11 cellular contexts compared by ENCODE assay signal in genomic region chr14:73492661-73493060, GRCh38. TPM values are rescaled to one million over a fixed set of nuclear protein-coding genes. Genes with fewer than 3 reads are reported as not detected.
A peak's percentile ranks its signal among the peaks of the same experiment; 100 is the strongest.
DNase-seq lines count a peak whose midpoint lies in the region; ATAC-seq, FAIRE-seq and TF ChIP-seq lines count a peak whose summit lies in the region.
"Had no signal": no experiment of that assay in that cellular context is flagged by ENCODE, and none has a peak within 500 bp of the region (broad histone marks: within the 10 kb centered on the region; RNA-seq: fewer than 3 reads in every experiment).

No MANE protein-coding gene starts in this region.

- intact Hi-C loops in kidney (cut with DNase I): no loop called here

- H3K4me1 ChIP-seq in kidney (ENCODE audit: control insufficient read depth in 1 of 2, insufficient read depth in 1 of 2, low read depth in 1 of 2, low read length in 2 of 2): peaks cover 6 to 15% of the 10 kb centered on the region in 2 donors

- POLR2A ChIA-PET in activated CD4-positive, alpha-beta memory T cell treated with anti-CD3 and anti-CD28 coated beads, Interleukin-2, amount 10 ng/mL, durations not matched to agents 7 days and 5 days (lab: Charles Lee): interaction anchor here (0.7 kb wide), 1 partner anchor 76 kb away, joined by 3 read pairs; the partner anchor contains the start of gene ACOT2

- TF ChIP-seq CTCF in kidney (IDR thresholded peaks at IDR 0.05; ENCODE audit: borderline replicate concordance, extremely low read depth, insufficient read depth): no peak

- H3K27ac ChIP-seq in kidney (ENCODE audit: low read depth in 2 of 2, low read length in 2 of 2): no peak overlapping the region

- no peak overlapping the region for H3K9ac ChIP-seq in kidney (ENCODE audit: low read length in 2 of 2)

- H3K4me1 Mint-ChIP-seq in stimulated activated naive CD8-positive, alpha-beta T cell treated with anti-CD3 and anti-CD28 coated beads, Interleukin-15, Interleukin-2, amounts not matched to agents 100 ng/mL and 50 ng/mL, for 24 hours (ENCODE audit: low read depth): peaks cover 54% of the 10 kb centered on the region
- peaks cover 46% of the 10 kb centered on the region for H3K4me1 Mint-ChIP-seq in activated CD4-positive, alpha-beta memory T cell treated with anti-CD3 and anti-CD28 coated beads, Interleukin-2, amount 10 ng/mL, durations not matched to agents 7 days and 5 days

- ATAC-seq in stimulated activated naive CD8-positive, alpha-beta T cell treated with anti-CD3 and anti-CD28 coated beads, Interleukin-15, Interleukin-2, amounts not matched to agents 100 U/mL and 50 U/mL, for 24 hours: no peak
- no peak for ATAC-seq in HG03520 (IDR thresholded peaks at IDR 0.05; ENCODE audit: unreplicated experiment)
- no peak for ATAC-seq in HG03280 (IDR thresholded peaks at IDR 0.05; ENCODE audit: unreplicated experiment)

- H3K9me3 Mint-ChIP-seq in stimulated activated naive CD8-positive, alpha-beta T cell treated with anti-CD3 and anti-CD28 coated beads, Interleukin-15, Interleukin-2, amounts not matched to agents 100 ng/mL and 50 ng/mL, for 24 hours: no peaks in the 10 kb centered on the region
- no peaks in the 10 kb centered on the region for H3K9me3 Mint-ChIP-seq in activated CD4-positive, alpha-beta memory T cell treated with anti-CD3 and anti-CD28 coated beads, Interleukin-2, amount 10 ng/mL, durations not matched to agents 7 days and 5 days

- H3K4me3 Mint-ChIP-seq in stimulated activated naive CD8-positive, alpha-beta T cell treated with anti-CD3 and anti-CD28 coated beads, Interleukin-15, Interleukin-2, amounts not matched to agents 100 ng/mL and 50 ng/mL, for 24 hours: peak overlapping the region; percentile 86
- H3K4me3 Mint-ChIP-seq in activated CD4-positive, alpha-beta memory T cell treated with anti-CD3 and anti-CD28 coated beads, Interleukin-2, amount 10 ng/mL, durations not matched to agents 7 days and 5 days: peak overlapping the region; percentile 77

- H3K36me3 ChIP-seq in kidney (ENCODE audit: control insufficient read depth in 1 of 2, insufficient read depth in 2 of 2, low read length in 2 of 2): peaks cover 0 to 6% of the 10 kb centered on the region in 2 donors

- CTCF ChIA-PET in activated CD4-positive, alpha-beta memory T cell treated with anti-CD3 and anti-CD28 coated beads, Interleukin-2, amount 10 ng/mL, durations not matched to agents 7 days and 5 days (lab: Charles Lee): interaction anchor here (0.9 kb wide), 1 partner anchor 77 kb away, joined by 4 read pairs; no protein-coding TSS in a partner anchor

- DNase-seq in stimulated activated naive CD8-positive, alpha-beta T cell treated with anti-CD3 and anti-CD28 coated beads, Interleukin-15, Interleukin-2, amounts not matched to agents 100 U/mL and 50 U/mL, for 24 hours: no peak
- no peak for DNase-seq in activated CD4-positive, alpha-beta memory T cell treated with anti-CD3 and anti-CD28 coated beads, Interleukin-2, amount 10 ng/mL, durations not matched to agents 7 days and 5 days
- no peak for DNase-seq in kidney
- DNase-seq in frontal cortex (ENCODE audit: low spot score in 2 of 2): no peak
- DNase-seq: NCI-H1694; occipital lobe; stimulated activated CD8-positive, alpha-beta memory T cell treated with anti-CD3 and anti-CD28 coated beads, Interleukin-4, amount 100 ng/mL, for 48 hours had no signal

- FAIRE-seq in kidney (lab: Jason Lieb, UNC) (no peak), frontal cortex (lab: Jason Lieb, UNC) (no peak)

- no peak overlapping the region for H3K27ac Mint-ChIP-seq in stimulated activated naive CD8-positive, alpha-beta T cell treated with anti-CD3 and anti-CD28 coated beads, Interleukin-15, Interleukin-2, amounts not matched to agents 100 ng/mL and 50 ng/mL, for 24 hours
- no peak overlapping the region for H3K27ac Mint-ChIP-seq in activated CD4-positive, alpha-beta memory T cell treated with anti-CD3 and anti-CD28 coated beads, Interleukin-2, amount 10 ng/mL, durations not matched to agents 7 days and 5 days

- H3K4me3 ChIP-seq in iPS-18c (ENCODE audit: insufficient read depth, low read depth, low read length) (peak overlapping the region; percentile 73; the same call in 1 of the 2 replicates), kidney (ENCODE audit: low read length in 2 of 2) (peak overlapping the region in 1 of 2 donors; percentile 78)

- H3K27me3 Mint-ChIP-seq in stimulated activated naive CD8-positive, alpha-beta T cell treated with anti-CD3 and anti-CD28 coated beads, Interleukin-15, Interleukin-2, amounts not matched to agents 100 ng/mL and 50 ng/mL, for 24 hours: no peaks in the 10 kb centered on the region
- H3K27me3 Mint-ChIP-seq in activated CD4-positive, alpha-beta memory T cell treated with anti-CD3 and anti-CD28 coated beads, Interleukin-2, amount 10 ng/mL, durations not matched to agents 7 days and 5 days: peaks cover 9% of the 10 kb centered on the region

- H3K9me3 ChIP-seq in iPS-18c (ENCODE audit: control insufficient read depth, insufficient read depth, low read length): no peaks in the 10 kb centered on the region
- H3K9me3 ChIP-seq in kidney (ENCODE audit: control insufficient read depth in 1 of 2, low read length in 2 of 2): no peaks in the 10 kb centered on the region

- H3K36me3 Mint-ChIP-seq in stimulated activated naive CD8-positive, alpha-beta T cell treated with anti-CD3 and anti-CD28 coated beads, Interleukin-15, Interleukin-2, amounts not matched to agents 100 ng/mL and 50 ng/mL, for 24 hours (ENCODE audit: low read depth): peaks cover 45% of the 10 kb centered on the region
- H3K36me3 Mint-ChIP-seq in activated CD4-positive, alpha-beta memory T cell treated with anti-CD3 and anti-CD28 coated beads, Interleukin-2, amount 10 ng/mL, durations not matched to agents 7 days and 5 days (ENCODE audit: low read depth): peaks cover 42% of the 10 kb centered on the region

RNA-seq across cellular contexts. Expression of gene RIOX1, which starts 1.9 kb away (rescaled TPM):
- 10 to 100 TPM; 17.9 to 19.4 TPM for total RNA-seq in activated CD4-positive, alpha-beta memory T cell treated with anti-CD3 and anti-CD28 coated beads, Interleukin-2, amount 10 ng/mL, durations not matched to agents 7 days and 5 days
- 12.4 TPM for total RNA-seq in kidney
- polyA plus RNA-seq in kidney (ENCODE audit: insufficient read depth, low read depth, low replicate concordance): 7.7 TPM
- total RNA-seq in frontal cortex: 27.7 TPM

RNA-seq across cellular contexts. Expression of gene NUMB, which starts 34.3 kb away (rescaled TPM):
- 10 to 100 TPM; 44.5 to 46.4 TPM for total RNA-seq in activated CD4-positive, alpha-beta memory T cell treated with anti-CD3 and anti-CD28 coated beads, Interleukin-2, amount 10 ng/mL, durations not matched to agents 7 days and 5 days
- 104 TPM for total RNA-seq in kidney
- polyA plus RNA-seq in kidney (ENCODE audit: insufficient read depth, low read depth, low replicate concordance): 42.4 TPM
- 13.5 TPM for total RNA-seq in frontal cortex

RNA-seq across cellular contexts. Expression of gene ACOT1, which starts 44.3 kb away (rescaled TPM):
- total RNA-seq in activated CD4-positive, alpha-beta memory T cell treated with anti-CD3 and anti-CD28 coated beads, Interleukin-2, amount 10 ng/mL, durations not matched to agents 7 days and 5 days: 1 to 10 TPM; 2.2 to 2.9 TPM
- total RNA-seq in kidney (10.9 TPM), frontal cortex (2.4 TPM)
- polyA plus RNA-seq in kidney (ENCODE audit: insufficient read depth, low read depth, low replicate concordance): 43.0 TPM
